11 cellular contexts compared by ENCODE assay signal in genomic region chrX:78119521-78120227, GRCh38. TPM values are rescaled to one million over a fixed set of nuclear protein-coding genes. Genes with fewer than 3 reads are reported as not detected.
A peak's percentile ranks its signal among the peaks of the same experiment; 100 is the strongest.
DNase-seq lines count a peak whose midpoint lies in the region; ATAC-seq, FAIRE-seq and TF ChIP-seq lines count a peak whose summit lies in the region.
"Had no signal": no experiment of that assay in that cellular context is flagged by ENCODE, and none has a peak within 500 bp of the region (broad histone marks: within the 10 kb centered on the region; RNA-seq: fewer than 3 reads in every experiment).

No MANE protein-coding gene starts in this region.

- in situ Hi-C loops in K562 (cut with MboI): no loop called here

- intact Hi-C loops in K562 (cut with micrococcal nuclease): no loop called here

- no peak for TF ChIP-seq RAD21 in K562 (CRISPR knock-in tag; conservative IDR thresholded peaks at IDR 0.05 in 1 of 2, IDR thresholded peaks at IDR 0.05 in 1 of 2)

- DNase-seq in NCI-H2107 treated with DMSO at 0.1 percent for 48 hours (lab: John Stamatoyannopoulos, UW; ENCODE audit: unreplicated experiment): peak; percentile 24
- no peak for DNase-seq in NCI-H2107 (lab: John Stamatoyannopoulos, UW)
- DNase-seq in HFFc6: no peak
- no peak for DNase-seq in K562 (ENCODE audit: extremely low read depth in 1 of 4, low spot score in 3 of 4)
- DNase-seq in naive thymus-derived CD8-positive, alpha-beta T cell: no peak
- DNase-seq: lower lobe of right lung; NCI-H774; stimulated activated CD4-positive, alpha-beta T cell treated with anti-CD3 and anti-CD28 coated beads, Interleukin-4, amount 100 ng/mL, for 1 hour had no signal

- H4K20me1 ChIP-seq in K562 (replicated peaks; ENCODE audit: control insufficient read depth, insufficient read depth, low read length): peaks cover 27% of the 10 kb centered on the region; the same call in 1 of the 2 replicates

- H3K4me3 ChIP-seq in K562: no peak overlapping the region
- H3K4me3 ChIP-seq: lower lobe of right lung had no signal

- peaks cover 0 to 7% of the 10 kb centered on the region in 2 experiments; a peak in 2 of 5 replicates for H3K4me1 ChIP-seq in K562 (replicated peaks in 1 of 2; ENCODE audit: control insufficient read depth in 2 of 2, insufficient read depth in 2 of 2, low read length in 2 of 2)
- H3K4me1 ChIP-seq: lower lobe of right lung had no signal

- CTCF ChIA-PET in K562 (lab: Yijun Ruan, JAX; ENCODE audit: low intra/inter-chr PET ratio): no interaction called here

- peaks cover 1% of the 10 kb centered on the region for H3K9me1 ChIP-seq in K562 (ENCODE audit: control insufficient read depth, insufficient read depth, low read length)

- H3K4me2 ChIP-seq in K562 (ENCODE audit: insufficient read depth, low read length): no peak overlapping the region

- H3K27ac ChIP-seq in K562 (ENCODE audit: extremely low read depth, low read depth, low read length): no peak overlapping the region
- H3K27ac ChIP-seq: lower lobe of right lung had no signal

- no peak overlapping the region for H2AFZ ChIP-seq in K562 (ENCODE audit: low read depth, low read length)

- POLR2A ChIA-PET in K562 (lab: Yijun Ruan, JAX): no interaction called here
- POLR2A ChIA-PET in naive thymus-derived CD8-positive, alpha-beta T cell (lab: Charles Lee): no interaction called here

- TF ChIP-seq POLR2A in K562 (conservative IDR thresholded peaks at IDR 0.05): no peak

- no peaks in the 10 kb centered on the region for H3K27me3 ChIP-seq in K562 (ENCODE audit: control insufficient read depth in 2 of 2, insufficient read depth in 2 of 2, low read length in 2 of 2)

- 92% methylated on average over 6 of the region's 9 CpGs for WGBS in K562 (ENCODE audit: insufficient coverage, low coverage, missing lambda C conversion rate)

- ATAC-seq in K562 (peak; percentile 63; the same call in 2 of the 3 replicates), HG02610 (IDR thresholded peaks at IDR 0.05; ENCODE audit: unreplicated experiment) (no peak), HG03521 (IDR thresholded peaks at IDR 0.05; ENCODE audit: unreplicated experiment) (no peak)
- peak in 1 of 2 donors; percentile 47 for ATAC-seq in naive thymus-derived CD8-positive, alpha-beta T cell
- ATAC-seq in stimulated activated memory B cell treated with anti-CD40 and anti-IgM and Interleukin-4, amounts not matched to agents 10 μg/mL and 1 μg/mL and 100 μg/mL, for 72 hours: no peak
- ATAC-seq: lower lobe of right lung had no signal

- H3K9ac ChIP-seq in K562 (ENCODE audit: insufficient read depth in 1 of 2, low read depth in 2 of 2, low read length in 2 of 2): no peak overlapping the region

- H3K27ac Mint-ChIP-seq in HFFc6: no peak overlapping the region; the same call in 1 of the 2 replicates
- H3K27ac Mint-ChIP-seq in naive thymus-derived CD8-positive, alpha-beta T cell: peak overlapping the region; percentile 2 to 75 (median 36)
- no peak overlapping the region for H3K27ac Mint-ChIP-seq in stimulated activated memory B cell treated with anti-CD40 and anti-IgM and Interleukin-4, amounts not matched to agents 10 μg/mL and 1 μg/mL and 100 μg/mL, for 72 hours

- H3K36me3 Mint-ChIP-seq in HFFc6 (ENCODE audit: low read depth): peaks cover 23% of the 10 kb centered on the region
- peaks cover 0 to 92% (median 10%) of the 10 kb centered on the region in 3 donors for H3K36me3 Mint-ChIP-seq in naive thymus-derived CD8-positive, alpha-beta T cell
- peaks cover 70% of the 10 kb centered on the region for H3K36me3 Mint-ChIP-seq in stimulated activated memory B cell treated with anti-CD40 and anti-IgM and Interleukin-4, amounts not matched to agents 10 μg/mL and 1 μg/mL and 100 μg/mL, for 72 hours

- H3K9me3 ChIP-seq in K562 (replicated peaks; ENCODE audit: control insufficient read depth, insufficient read depth, low read depth, low read length): no peaks in the 10 kb centered on the region
- H3K9me3 ChIP-seq: lower lobe of right lung had no signal

- TF ChIP-seq CTCF in HFFc6 (IDR thresholded peaks at IDR 0.05) (peak; percentile 14; the same call in 1 of the 2 replicates), K562 (IDR thresholded peaks at IDR 0.05 in 2 of 3, conservative IDR thresholded peaks at IDR 0.05 in 1 of 3; ENCODE audit: insufficient read depth in 2 of 3, low read depth in 1 of 3, low read length in 3 of 3) (peak in 1 of 3 experiments; percentile 32; a peak in 2 of 6 replicates)

- H3K79me2 ChIP-seq in K562 (ENCODE audit: control insufficient read depth, insufficient read depth, low read length): peaks cover 74% of the 10 kb centered on the region

- H3K27me3 Mint-ChIP-seq in HFFc6 (ENCODE audit: insufficient read depth): no peaks in the 10 kb centered on the region; the same call in 1 of the 2 replicates
- H3K27me3 Mint-ChIP-seq in naive thymus-derived CD8-positive, alpha-beta T cell: no peaks in the 10 kb centered on the region
- H3K27me3 Mint-ChIP-seq in stimulated activated memory B cell treated with anti-CD40 and anti-IgM and Interleukin-4, amounts not matched to agents 10 μg/mL and 1 μg/mL and 100 μg/mL, for 72 hours: no peaks in the 10 kb centered on the region

- no peak overlapping the region for H3K4me3 Mint-ChIP-seq in HFFc6
- H3K4me3 Mint-ChIP-seq in naive thymus-derived CD8-positive, alpha-beta T cell: peak overlapping the region in 1 of 10 donors; percentile 0
- no peak overlapping the region for H3K4me3 Mint-ChIP-seq in stimulated activated memory B cell treated with anti-CD40 and anti-IgM and Interleukin-4, amounts not matched to agents 10 μg/mL and 1 μg/mL and 100 μg/mL, for 72 hours

- no peak for FAIRE-seq in K562 (lab: Jason Lieb, UNC)

- TF ChIP-seq EP300 in K562 (IDR thresholded peaks at IDR 0.05; ENCODE audit: low read length): no peak

- peaks cover 98% of the 10 kb centered on the region for H3K36me3 ChIP-seq in K562 (ENCODE audit: control insufficient read depth, insufficient read depth, low read length)

- H3K4me1 Mint-ChIP-seq in HFFc6 (ENCODE audit: low read depth): peaks cover 11% of the 10 kb centered on the region
- peaks cover 17 to 61% (median 56%) of the 10 kb centered on the region in 4 donors for H3K4me1 Mint-ChIP-seq in naive thymus-derived CD8-positive, alpha-beta T cell
- peaks cover 25% of the 10 kb centered on the region for H3K4me1 Mint-ChIP-seq in stimulated activated memory B cell treated with anti-CD40 and anti-IgM and Interleukin-4, amounts not matched to agents 10 μg/mL and 1 μg/mL and 100 μg/mL, for 72 hours

- H3K9me3 Mint-ChIP-seq in HFFc6: no peaks in the 10 kb centered on the region
- H3K9me3 Mint-ChIP-seq in naive thymus-derived CD8-positive, alpha-beta T cell: no peaks in the 10 kb centered on the region
- H3K9me3 Mint-ChIP-seq in stimulated activated memory B cell treated with anti-CD40 and anti-IgM and Interleukin-4, amounts not matched to agents 10 μg/mL and 1 μg/mL and 100 μg/mL, for 72 hours: peaks cover 3% of the 10 kb centered on the region

- no TSS peak for BruUV-seq in K562 (replicated peaks; lab: Mats Ljungman, UMichigan)

TF ChIP-seq in K562, 482 proteins besides CTCF, POLR2A, EP300 and RAD21 (continues in another document):
- TF ChIP-seq RBM17 (IDR thresholded peaks at IDR 0.05; ENCODE audit: borderline replicate concordance, low read depth, low read length) (no peak), ELF2 (CRISPR knock-in tag; IDR thresholded peaks at IDR 0.05) (no peak)

RNA-seq across cellular contexts. Expression of gene PGK1, which starts 15.6 kb away (rescaled TPM):
- total RNA-seq in HFFc6 (2021; fragmentation: NEBNext Ultra II Directional; extraction: Animal tissue kit (Norgen Biotek cat#: 25700)): 100 to 1,000 TPM; 331 to 409 (median 375) TPM
- 215 and 344 TPM in 2 replicates for total RNA-seq in K562 (2011; cell fraction: chromatin; rRNA removed; ENCODE audit: low replicate concordance)
- total RNA-seq in K562 (2011; cell fraction: nucleolus; rRNA removed): 122 and 149 TPM in 2 replicates
- 251 and 270 TPM in 2 replicates for total RNA-seq in K562 (2011; cell fraction: nucleoplasm; rRNA removed)
- total RNA-seq in K562 (2014; rRNA removed): 199 and 230 TPM in 2 replicates
- 378 and 428 TPM in 2 replicates for total RNA-seq in K562 (2014; rRNA removed; fragmentation: Illumina TruSeq; extraction: Trizol)
- total RNA-seq in K562 (2015; rRNA removed; fragmentation: Illumina TruSeq; extraction: Trizol): 253 and 265 TPM in 2 replicates
- 397 and 412 TPM in 2 replicates for total RNA-seq in K562 (2021)
- 1,361 and 1,378 TPM in 2 replicates for polyA plus RNA-seq in K562 (2011; rRNA removed)
- polyA plus RNA-seq in K562 (2011; cell fraction: cytosol; rRNA removed): 471 and 871 TPM in 2 replicates
- 372 and 830 TPM in 2 replicates for polyA plus RNA-seq in K562 (2011; cell fraction: nucleus; rRNA removed)
- 355 and 529 TPM in 2 replicates for polyA plus RNA-seq in K562 (2012)
- polyA plus RNA-seq in K562 (2014; fragmentation: Illumina TruSeq; extraction: Trizol): 332 and 352 TPM in 2 replicates
- 100 to 1,000 TPM; 541 to 543 TPM for polyA plus RNA-seq in K562 (2014; fragmentation: Nextera tagmentation; extraction: Ambion mirVana)
- polyA plus RNA-seq in K562 (2014; rRNA removed): 294 and 317 TPM in 2 replicates
- polyA minus RNA-seq in K562 (2011; rRNA and poly(A)+ RNA removed): 737 and 825 TPM in 2 replicates
- polyA minus RNA-seq in K562 (2011; cell fraction: cytosol; rRNA and poly(A)+ RNA removed): 247 and 288 TPM in 2 replicates
- polyA minus RNA-seq in K562 (2011; cell fraction: nucleus; rRNA and poly(A)+ RNA removed): 69.6 and 149 TPM in 2 replicates
- 100 to 1,000 TPM; 205 to 213 TPM for total RNA-seq in naive thymus-derived CD8-positive, alpha-beta T cell
- 100 to 1,000 TPM; 501 to 515 (median 513) TPM for polyA plus RNA-seq in naive thymus-derived CD8-positive, alpha-beta T cell

RNA-seq across cellular contexts. Expression of gene TAF9B, which starts 19.8 kb away (rescaled TPM):
- total RNA-seq in HFFc6 (2021; fragmentation: NEBNext Ultra II Directional; extraction: Animal tissue kit (Norgen Biotek cat#: 25700)): 10 to 100 TPM; 17.2 to 30.9 (median 28.5) TPM
- 3.8 and 8.3 TPM in 2 replicates for total RNA-seq in K562 (2011; cell fraction: chromatin; rRNA removed; ENCODE audit: low replicate concordance)
- 2.7 and 2.8 TPM in 2 replicates for total RNA-seq in K562 (2011; cell fraction: nucleolus; rRNA removed)
- 5.7 and 6.9 TPM in 2 replicates for total RNA-seq in K562 (2011; cell fraction: nucleoplasm; rRNA removed)
- total RNA-seq in K562 (2014; rRNA removed) (10.9 and 16.1 TPM in 2 replicates), K562 (2014; rRNA removed; fragmentation: Illumina TruSeq; extraction: Trizol) (28.1 and 31.4 TPM in 2 replicates), K562 (2015; rRNA removed; fragmentation: Illumina TruSeq; extraction: Trizol) (20.6 and 20.8 TPM in 2 replicates), K562 (2021) (18.6 and 19.1 TPM in 2 replicates)
- polyA plus RNA-seq in K562 (2011; rRNA removed) (32.9 and 42.1 TPM in 2 replicates), K562 (2014; fragmentation: Illumina TruSeq; extraction: Trizol) (26.2 and 30.3 TPM in 2 replicates), K562 (2014; fragmentation: Nextera tagmentation; extraction: Ambion mirVana) (10 to 100 TPM; 19.3 to 36.5 TPM), K562 (2014; rRNA removed) (16.7 and 17.7 TPM in 2 replicates)
- 17.4 and 21.0 TPM in 2 replicates for polyA plus RNA-seq in K562 (2011; cell fraction: cytosol; rRNA removed)
- polyA plus RNA-seq in K562 (2011; cell fraction: nucleus; rRNA removed): 5.1 and 7.7 TPM in 2 replicates
- 17.5 and 18.3 TPM in 2 replicates for polyA plus RNA-seq in K562 (2012)
- 34.1 and 43.3 TPM in 2 replicates for polyA minus RNA-seq in K562 (2011; rRNA and poly(A)+ RNA removed)
- polyA minus RNA-seq in K562 (2011; cell fraction: cytosol; rRNA and poly(A)+ RNA removed): 9.6 and 12.9 TPM in 2 replicates
- 4.8 and 6.9 TPM in 2 replicates for polyA minus RNA-seq in K562 (2011; cell fraction: nucleus; rRNA and poly(A)+ RNA removed)
- total RNA-seq in naive thymus-derived CD8-positive, alpha-beta T cell: 10 to 100 TPM; 14.7 to 16.5 TPM
- polyA plus RNA-seq in naive thymus-derived CD8-positive, alpha-beta T cell: 10 to 100 TPM; 17.0 to 21.4 (median 19.1) TPM

Comparison
In these comparisons a context has a peak if more than half of its experiments do, and no peak if none do; other contexts are left out.
1. H3K27ac Mint-ChIP-seq: peak in naive thymus-derived CD8-positive, alpha-beta T cell (10 of 10); none in HFFc6 (single experiment) and stimulated activated memory B cell treated with anti-CD40 and anti-IgM and Interleukin-4, amounts not matched to agents 10 μg/mL and 1 μg/mL and 100 μg/mL, for 72 hours (single experiment).